In the genomic region with DNA sequence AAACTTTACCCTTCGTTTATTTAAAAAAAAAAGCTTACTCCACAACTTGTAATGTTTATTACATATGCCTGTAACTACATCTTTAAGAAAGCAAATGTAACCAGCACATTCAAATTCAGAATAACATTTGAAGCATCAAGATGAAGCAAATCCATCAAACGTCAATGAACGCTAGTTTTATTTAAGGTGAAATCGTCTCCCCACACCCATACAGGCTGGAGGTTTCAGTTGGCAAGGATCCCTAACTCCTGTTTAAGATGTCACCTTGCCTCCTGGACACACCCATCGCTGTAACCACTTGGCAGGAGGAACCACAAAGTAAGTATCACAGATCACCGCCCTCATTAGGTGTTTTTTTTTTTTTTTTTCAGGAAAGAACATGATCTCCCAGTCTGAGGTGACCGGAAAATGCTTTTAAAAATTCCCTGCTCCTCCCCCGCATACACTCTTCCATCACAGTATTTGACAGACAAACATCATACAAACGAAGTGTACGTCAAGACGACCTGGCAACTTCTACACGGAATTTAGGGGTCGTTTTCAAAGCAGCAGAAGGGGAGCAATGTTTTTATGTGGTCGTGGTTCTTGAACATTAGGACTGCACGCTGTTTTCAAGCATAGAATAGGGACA, we compare ENCODE assay signal across 1 cellular context.
TF ChIP-seq lines count a peak whose summit lies in the region.

No MANE protein-coding gene starts in this region.

TF ChIP-seq in H1, 55 proteins besides CTCF, POLR2A, EP300 and RAD21:
- TF ChIP-seq ZNF274 (IDR thresholded peaks at IDR 0.05; ENCODE audit: borderline replicate concordance, extremely low read depth, low read length) (no peak), BRCA1 (IDR thresholded peaks at IDR 0.05; ENCODE audit: low read depth, low read length) (no peak), SIN3A (conservative IDR thresholded peaks at IDR 0.05 in 1 of 2, IDR thresholded peaks at IDR 0.05 in 1 of 2; ENCODE audit: low read depth in 1 of 2, low read length in 2 of 2) (peak; percentile 12 to 26; a peak in 1 of 4 replicates), POLR2AphosphoS5 (IDR thresholded peaks at IDR 0.05; ENCODE audit: low read depth, low read length) (peak; percentile 38; the same call in 1 of the 2 replicates), JUN (IDR thresholded peaks at IDR 0.05; ENCODE audit: low read depth, low read length) (no peak), RFX5 (IDR thresholded peaks at IDR 0.05; ENCODE audit: borderline replicate concordance, low read depth, low read length) (no peak), HDAC6 (IDR thresholded peaks at IDR 0.05; ENCODE audit: low read depth, low read length) (no peak), EGR1 (IDR thresholded peaks at IDR 0.05; ENCODE audit: borderline replicate concordance, low read depth, low read length) (no peak), TAF1 (IDR thresholded peaks at IDR 0.05; ENCODE audit: low read depth, low read length) (no peak)
- TF ChIP-seq, protein P1, sequence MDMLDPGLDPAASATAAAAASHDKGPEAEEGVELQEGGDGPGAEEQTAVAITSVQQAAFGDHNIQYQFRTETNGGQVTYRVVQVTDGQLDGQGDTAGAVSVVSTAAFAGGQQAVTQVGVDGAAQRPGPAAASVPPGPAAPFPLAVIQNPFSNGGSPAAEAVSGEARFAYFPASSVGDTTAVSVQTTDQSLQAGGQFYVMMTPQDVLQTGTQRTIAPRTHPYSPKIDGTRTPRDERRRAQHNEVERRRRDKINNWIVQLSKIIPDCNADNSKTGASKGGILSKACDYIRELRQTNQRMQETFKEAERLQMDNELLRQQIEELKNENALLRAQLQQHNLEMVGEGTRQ (IDR thresholded peaks at IDR 0.05; ENCODE audit: low read length): no peak
- TF ChIP-seq, protein P2, sequence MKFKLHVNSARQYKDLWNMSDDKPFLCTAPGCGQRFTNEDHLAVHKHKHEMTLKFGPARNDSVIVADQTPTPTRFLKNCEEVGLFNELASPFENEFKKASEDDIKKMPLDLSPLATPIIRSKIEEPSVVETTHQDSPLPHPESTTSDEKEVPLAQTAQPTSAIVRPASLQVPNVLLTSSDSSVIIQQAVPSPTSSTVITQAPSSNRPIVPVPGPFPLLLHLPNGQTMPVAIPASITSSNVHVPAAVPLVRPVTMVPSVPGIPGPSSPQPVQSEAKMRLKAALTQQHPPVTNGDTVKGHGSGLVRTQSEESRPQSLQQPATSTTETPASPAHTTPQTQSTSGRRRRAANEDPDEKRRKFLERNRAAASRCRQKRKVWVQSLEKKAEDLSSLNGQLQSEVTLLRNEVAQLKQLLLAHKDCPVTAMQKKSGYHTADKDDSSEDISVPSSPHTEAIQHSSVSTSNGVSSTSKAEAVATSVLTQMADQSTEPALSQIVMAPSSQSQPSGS (IDR thresholded peaks at IDR 0.05; ENCODE audit: low read length): peak; percentile 64; the same call in 1 of the 2 replicates
